Comparison of ENCODE assay signal across 1 cellular context in genomic region chr11:120512727-120513435, GRCh38.
TF ChIP-seq lines count a peak whose summit lies in the region.

No MANE protein-coding gene starts in this region.

TF ChIP-seq in WTC11, 78 proteins besides CTCF, POLR2A, EP300 and RAD21 (continued from another document):
- TF ChIP-seq MYBL2 (CRISPR knock-in tag; IDR thresholded peaks at IDR 0.05) (no peak), SOX15 (CRISPR knock-in tag; IDR thresholded peaks at IDR 0.05) (no peak), ZBTB43 (CRISPR knock-in tag; IDR thresholded peaks at IDR 0.05) (no peak), CREB1 (CRISPR knock-in tag; IDR thresholded peaks at IDR 0.05) (no peak), IRF2 (CRISPR knock-in tag; IDR thresholded peaks at IDR 0.05; ENCODE audit: borderline replicate concordance, low read depth) (no peak), PREB (CRISPR knock-in tag; IDR thresholded peaks at IDR 0.05; ENCODE audit: borderline replicate concordance) (no peak), NR2C2 (CRISPR knock-in tag; IDR thresholded peaks at IDR 0.05) (no peak), TEAD1 (CRISPR knock-in tag; IDR thresholded peaks at IDR 0.05) (no peak), AR (CRISPR knock-in tag; IDR thresholded peaks at IDR 0.05) (no peak), E2F4 (CRISPR knock-in tag; IDR thresholded peaks at IDR 0.05; ENCODE audit: borderline replicate concordance, low read depth) (no peak), ZNF281 (CRISPR knock-in tag; IDR thresholded peaks at IDR 0.05) (no peak)
TF ChIP-seq in WTC11: peak in this region for 0.
